14 cellular contexts compared by ENCODE assay signal in the genomic region with DNA sequence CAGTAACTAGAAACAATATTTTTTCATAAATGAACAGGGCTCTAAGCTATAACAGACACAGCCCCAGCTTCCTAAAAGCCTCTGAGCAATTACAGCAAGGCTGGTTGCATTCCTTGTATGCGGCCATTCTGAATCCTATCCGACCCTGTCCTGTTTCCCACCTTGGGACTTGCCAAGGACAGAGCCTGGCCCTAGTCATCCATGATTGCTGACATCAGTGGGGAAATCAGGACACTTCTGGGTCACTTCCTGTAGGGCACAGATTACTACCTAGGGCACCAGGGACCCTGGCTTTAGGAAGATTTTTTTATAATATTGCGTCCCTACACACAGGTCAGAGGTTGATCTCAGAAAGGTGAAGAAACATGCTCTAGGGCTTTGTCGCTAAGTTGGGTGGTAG. TPM values are rescaled to one million over a fixed set of nuclear protein-coding genes. Genes with fewer than 3 reads are reported as not detected.
A peak's percentile ranks its signal among the peaks of the same experiment; 100 is the strongest.
DNase-seq lines count a peak whose midpoint lies in the region; TF ChIP-seq lines count a peak whose summit lies in the region.
"Had no signal": no experiment of that assay in that cellular context is flagged by ENCODE, and none has a peak within 500 bp of the region (broad histone marks: within the 10 kb centered on the region; RNA-seq: fewer than 3 reads in every experiment).

No MANE protein-coding gene starts in this region.

- POLR2A ChIA-PET in PC-9 (lab: Charles Lee; ENCODE audit: unreplicated experiment), result no interaction called here

- no peaks in the 10 kb centered on the region for H3K9me2 ChIP-seq in PC-9 (ENCODE audit: insufficient read depth)

- TF ChIP-seq EP300 in stomach (IDR thresholded peaks at IDR 0.05), result no peak

- H2BK12ac ChIP-seq in mesenchymal stem cell (ENCODE audit: low read length in 2 of 2), result no peak overlapping the region

- H3K79me2 ChIP-seq in PC-9 (ENCODE audit: low read depth), result peaks cover 22% of the 10 kb centered on the region

- DNase-seq in G401 (ENCODE audit: low spot score) (peak; percentile 36), mesenchymal stem cell (no peak), stomach (peak; percentile 11), PC-9 (no peak), GM13977 (ENCODE audit: low spot score) (no peak), NCI-H526 (lab: John Stamatoyannopoulos, UW) (no peak)
- DNase-seq in activated naive CD4-positive, alpha-beta T cell treated with Interleukin-2 at 50 U/mL for 16 hours, result no peak
- DNase-seq: DMS 273 treated with DMSO at 0.1 percent for 48 hours, NCI-H1105, NCI-H510A treated with DMSO at 0.1 percent for 48 hours had no signal

- H3K4me1 ChIP-seq in mesenchymal stem cell (ENCODE audit: control insufficient read depth, insufficient read depth, low read depth, low read length) (peaks cover 20% of the 10 kb centered on the region), stomach (peaks cover 6 to 29% (median 18%) of the 10 kb centered on the region in 4 donors), PC-9 (replicated peaks; ENCODE audit: insufficient read depth) (peaks cover 10% of the 10 kb centered on the region)
- H3K4me1 ChIP-seq: HAP-1 had no signal

- peaks cover 49% of the 10 kb centered on the region for H3K36me3 Mint-ChIP-seq in brain

- TF ChIP-seq CTCF in brain (conservative IDR thresholded peaks at IDR 0.05), result no peak
- no peak for TF ChIP-seq CTCF in stomach (IDR thresholded peaks at IDR 0.05)
- TF ChIP-seq CTCF in PC-9 (conservative IDR thresholded peaks at IDR 0.05), result no peak
- TF ChIP-seq CTCF in GM13977 (IDR thresholded peaks at IDR 0.05; ENCODE audit: extremely low read depth, insufficient read depth, missing control alignments), result no peak

- no peaks in the 10 kb centered on the region for H3K9me3 ChIP-seq in mesenchymal stem cell (ENCODE audit: control insufficient read depth, low read length)
- no peaks in the 10 kb centered on the region for H3K9me3 ChIP-seq in stomach
- no peaks in the 10 kb centered on the region for H3K9me3 ChIP-seq in PC-9 (ENCODE audit: insufficient read depth, low read depth)
- H3K9me3 ChIP-seq: A549, HAP-1 had no signal

- H2BK120ac ChIP-seq in mesenchymal stem cell (ENCODE audit: low read depth, low read length), result no peak overlapping the region

- no peak overlapping the region for H3K18ac ChIP-seq in mesenchymal stem cell (ENCODE audit: low read depth in 1 of 2, low read length in 2 of 2)

- WGBS in mesenchymal stem cell, result 95% methylated on average over 4 of the region's 4 CpGs
- 80 to 93% (median 86%) methylated on average over 4 of the region's 4 CpGs for WGBS in stomach, 5 donors

- H4K20me1 ChIP-seq in PC-9 (ENCODE audit: insufficient read depth), result peaks cover 3% of the 10 kb centered on the region; the same call in 1 of the 2 replicates

- intact Hi-C loops in stomach (cut with DNase I; ENCODE audit: low total_unique reads) (no loop called here), PC-9 (cut with micrococcal nuclease; ENCODE audit: unreplicated experiment) (no loop called here)

- H2BK15ac ChIP-seq in mesenchymal stem cell (ENCODE audit: low read depth, poor library complexity, severe bottlenecking), result no peak overlapping the region

- no peak overlapping the region for H3K4ac ChIP-seq in mesenchymal stem cell (ENCODE audit: low read depth in 1 of 2, low read length in 2 of 2)

- no peak overlapping the region for H2AK5ac ChIP-seq in mesenchymal stem cell (ENCODE audit: low read length, severe bottlenecking)

- H2BK5ac ChIP-seq in mesenchymal stem cell (ENCODE audit: low read depth, low read length, poor library complexity, severe bottlenecking), result no peak overlapping the region

- H3K14ac ChIP-seq in mesenchymal stem cell (ENCODE audit: low read length in 2 of 2), result no peak overlapping the region

- peaks cover 24% of the 10 kb centered on the region for H3K79me1 ChIP-seq in mesenchymal stem cell (replicated peaks; ENCODE audit: low read length, poor library complexity, severe bottlenecking)

- H3K27ac Mint-ChIP-seq in brain, result peak overlapping the region; percentile 22 to 98 (median 89)

- no TSS peak for BruUV-seq in PC-9 (replicated peaks; lab: Mats Ljungman, UMichigan)

- H3K27me3 ChIP-seq in mesenchymal stem cell (ENCODE audit: control insufficient read depth in 1 of 2, insufficient read depth in 1 of 2, low read length in 2 of 2), result no peaks in the 10 kb centered on the region
- H3K27me3 ChIP-seq in stomach, result no peaks in the 10 kb centered on the region
- H3K27me3 ChIP-seq in PC-9 (ENCODE audit: insufficient read depth, low read depth), result no peaks in the 10 kb centered on the region

- in situ Hi-C loops in G401 (cut with HindIII; ENCODE audit: low sequenced_read_pairs), result loop anchor here (10.0 kb wide), 1 partner anchor 210 kb away; no protein-coding TSS in a partner anchor
- in situ Hi-C loops in GM13977 (cut with MboI; ENCODE audit: low pct_unique_long_range_greater_than_20kb, low sequenced_read_pairs, unreplicated experiment), result no loop called here

- peaks cover 0 to 9% (median 0%) of the 10 kb centered on the region in 5 experiments for H3K9me3 Mint-ChIP-seq in brain

- H3K36me3 ChIP-seq in mesenchymal stem cell (ENCODE audit: control insufficient read depth in 1 of 2, insufficient read depth in 2 of 2, low read depth in 1 of 2, low read length in 2 of 2) (peaks cover 21 to 26% of the 10 kb centered on the region in 2 experiments), stomach (peaks cover 5 to 54% (median 48%) of the 10 kb centered on the region in 4 donors), PC-9 (ENCODE audit: low read depth) (no peaks in the 10 kb centered on the region)

- peaks cover 56% of the 10 kb centered on the region for H3K4me1 Mint-ChIP-seq in brain

- H3K27ac ChIP-seq in mesenchymal stem cell (ENCODE audit: low read length, poor library complexity, severe bottlenecking) (no peak overlapping the region), stomach (peak overlapping the region in 2 of 5 donors; percentile 50 to 65), PC-9 (no peak overlapping the region)
- H3K27ac ChIP-seq: A549, HL-60 had no signal

- H3K4me2 ChIP-seq in mesenchymal stem cell (ENCODE audit: low read length, poor library complexity, severe bottlenecking), result no peak overlapping the region
- H3K4me2 ChIP-seq in PC-9, result no peak overlapping the region
- H3K4me2 ChIP-seq: A549 had no signal

- CTCF ChIA-PET in PC-9 (lab: Charles Lee), result no interaction called here

- peaks cover 2% of the 10 kb centered on the region for H3K27me3 Mint-ChIP-seq in brain

- no peak overlapping the region for H4K8ac ChIP-seq in mesenchymal stem cell (ENCODE audit: low read length)

- H3K4me3 Mint-ChIP-seq in brain, result no peak overlapping the region

- peaks cover 5% of the 10 kb centered on the region for H3F3A ChIP-seq in PC-9 (ENCODE audit: insufficient read depth, low read depth)

- H3K4me3 ChIP-seq in mesenchymal stem cell (ENCODE audit: insufficient read depth in 1 of 2, low read depth in 1 of 2, low read length in 2 of 2) (peak overlapping the region in 1 of 2 experiments; percentile 55), stomach (no peak overlapping the region), PC-9 (no peak overlapping the region)
- H3K4me3 ChIP-seq: A549, HAP-1 had no signal

- no peak overlapping the region for H4K91ac ChIP-seq in mesenchymal stem cell (ENCODE audit: low read length)

- TF ChIP-seq POLR2A in stomach (IDR thresholded peaks at IDR 0.05), result no peak

- peak overlapping the region; percentile 66 for H3K9ac ChIP-seq in mesenchymal stem cell (ENCODE audit: low read length)

- H2AFZ ChIP-seq in mesenchymal stem cell (ENCODE audit: low read depth, low read length), result no peak overlapping the region
- H2AFZ ChIP-seq in PC-9, result no peak overlapping the region

- H3K23ac ChIP-seq in mesenchymal stem cell (ENCODE audit: low read length in 2 of 2), result no peak overlapping the region

RNA-seq across cellular contexts. Expression of gene TMEM177, which starts 5.6 kb away (rescaled TPM):
- 52.6 and 58.4 TPM in 2 replicates for total RNA-seq in G401 (2014; rRNA removed; shearing (Covaris generic))
- polyA plus RNA-seq in brain (ENCODE audit: insufficient read depth, low read depth, low replicate concordance) (6.9 TPM), stomach (1 to 10 TPM; 4.4 to 8.1 (median 7.1) TPM)
- 4.8 TPM for polyA plus RNA-seq in mesenchymal stem cell (2013, experiment 1 of 2)
- 4.5 TPM for polyA plus RNA-seq in mesenchymal stem cell (2013, experiment 2 of 2)
- total RNA-seq in stomach (10 to 100 TPM in 1 of 5 donors, 1 to 10 TPM in 3, not detected in 1; 3.9 to 15.2 (median 6.4) TPM), PC-9 (2021) (18.2 and 18.4 TPM in 2 replicates)

Comparison
In these comparisons a context has a peak if more than half of its experiments do, and no peak if none do; other contexts are left out.
1. DNase-seq: peak in G401 (single experiment) and stomach (single experiment); none in mesenchymal stem cell (single experiment), PC-9 (0 of 2), GM13977 (single experiment), activated naive CD4-positive, alpha-beta T cell treated with Interleukin-2 at 50 U/mL for 16 hours (single experiment) and NCI-H526 (0 of 2).